In genomic region chr6:9484091-9484490, GRCh38 we compare ENCODE assay signal across 17 cellular contexts.
"Had no signal": no experiment of that assay in that cellular context is flagged by ENCODE, and none has a peak within 500 bp of the region (broad histone marks: within the 10 kb centered on the region; RNA-seq: fewer than 3 reads in every experiment).

No MANE protein-coding gene starts in this region.

- H3K36me3 Mint-ChIP-seq: mesothelial cell of epicardium, neural progenitor cell had no signal

- H3K4me1 ChIP-seq: testis had no signal

- H3K4me3 Mint-ChIP-seq: activated CD4-positive, alpha-beta T cell treated with anti-CD3 and anti-CD28 coated beads for 36 hours; activated CD8-positive, alpha-beta T cell treated with anti-CD3 and anti-CD28 coated beads for 36 hours; activated naive CD8-positive, alpha-beta T cell treated with anti-CD3 and anti-CD28 coated beads, Interleukin-2, amount 50 U/mL, for 24 hours; central memory CD8-positive, alpha-beta T cell; mesothelial cell of epicardium; neural progenitor cell; stimulated activated naive CD8-positive, alpha-beta T cell treated with anti-CD3 and anti-CD28 coated beads, Interleukin-15, amount 100 ng/mL, for 72 hours had no signal

- H3K27ac Mint-ChIP-seq: activated CD4-positive, alpha-beta T cell treated with anti-CD3 and anti-CD28 coated beads for 36 hours; activated CD8-positive, alpha-beta T cell treated with anti-CD3 and anti-CD28 coated beads for 36 hours; activated naive CD8-positive, alpha-beta T cell treated with anti-CD3 and anti-CD28 coated beads, Interleukin-2, amount 50 U/mL, for 24 hours; mesothelial cell of epicardium; neural progenitor cell; stimulated activated naive CD8-positive, alpha-beta T cell treated with anti-CD3 and anti-CD28 coated beads, Interleukin-15, amount 100 ng/mL, for 72 hours had no signal

- H3K36me3 ChIP-seq: neural progenitor cell, ovary had no signal

- ATAC-seq: activated CD4-positive, alpha-beta T cell treated with anti-CD3 and anti-CD28 coated beads for 36 hours; activated CD8-positive, alpha-beta T cell treated with anti-CD3 and anti-CD28 coated beads for 36 hours; activated naive CD8-positive, alpha-beta T cell treated with anti-CD3 and anti-CD28 coated beads, Interleukin-2, amount 50 U/mL, for 24 hours; esophagus mucosa; stimulated activated naive CD8-positive, alpha-beta T cell treated with anti-CD3 and anti-CD28 coated beads, Interleukin-15, amount 100 ng/mL, for 72 hours had no signal

- H2AFZ ChIP-seq: neural progenitor cell had no signal

- DNase-seq: activated CD4-positive, alpha-beta T cell treated with anti-CD3 and anti-CD28 coated beads for 36 hours; activated CD8-positive, alpha-beta memory T cell treated with anti-CD3 and anti-CD28 coated beads, Interleukin-2, amount 50 U/mL, for 48 hours; activated CD8-positive, alpha-beta T cell treated with anti-CD3 and anti-CD28 coated beads for 36 hours; activated naive CD4-positive, alpha-beta T cell; activated naive CD8-positive, alpha-beta T cell treated with anti-CD3 and anti-CD28 coated beads, Interleukin-2, amount 50 U/mL, for 24 hours; cortex of kidney; hippocampal formation; ovary; stimulated activated CD4-positive, alpha-beta T cell treated with anti-CD3 and anti-CD28 coated beads, Interleukin-2, amount 100 ng/mL, for 48 hours; stimulated activated CD8-positive, alpha-beta memory T cell treated with anti-CD3 and anti-CD28 coated beads, Interleukin-4, amount 100 ng/mL, for 48 hours; stimulated activated naive CD8-positive, alpha-beta T cell treated with anti-CD3 and anti-CD28 coated beads, Interleukin-15, amount 100 ng/mL, for 72 hours; T1000; testis had no signal

- H3K9ac ChIP-seq: neural progenitor cell had no signal

- H3K4me2 ChIP-seq: neural progenitor cell had no signal

- H3K9me3 ChIP-seq: ovary, testis had no signal

- H3K4me3 ChIP-seq: neural progenitor cell, ovary, testis had no signal

- H3K4me1 Mint-ChIP-seq: activated CD4-positive, alpha-beta T cell treated with anti-CD3 and anti-CD28 coated beads for 36 hours; activated naive CD8-positive, alpha-beta T cell treated with anti-CD3 and anti-CD28 coated beads, Interleukin-2, amount 50 U/mL, for 24 hours; central memory CD8-positive, alpha-beta T cell; stimulated activated naive CD8-positive, alpha-beta T cell treated with anti-CD3 and anti-CD28 coated beads, Interleukin-15, amount 100 ng/mL, for 72 hours had no signal

- H3K9me3 Mint-ChIP-seq: activated naive CD8-positive, alpha-beta T cell treated with anti-CD3 and anti-CD28 coated beads, Interleukin-2, amount 50 U/mL, for 24 hours had no signal

- H3K27me3 ChIP-seq: neural progenitor cell, ovary, testis had no signal

- H3K27ac ChIP-seq: neural progenitor cell, ovary, testis had no signal
